In genomic region chr5:138439537-138440225, GRCh38 we compare ENCODE assay signal across 1 cellular context.
A peak's percentile ranks its signal among the peaks of the same experiment; 100 is the strongest.
TF ChIP-seq lines count a peak whose summit lies in the region.

No MANE protein-coding gene starts in this region.

TF ChIP-seq in HEK293, 187 proteins besides CTCF, POLR2A, EP300 and RAD21 (continued from another document):
- TF ChIP-seq KLF17 (tag by site-specific recombination; IDR thresholded peaks at IDR 0.05) = no peak
- TF ChIP-seq ZNF394 (tag by site-specific recombination; IDR thresholded peaks at IDR 0.05; ENCODE audit: borderline replicate concordance) = no peak
- no peak for TF ChIP-seq ZNF433 (tag by site-specific recombination; IDR thresholded peaks at IDR 0.05; ENCODE audit: low read depth)
- no peak for TF ChIP-seq ZNF175 (tag by site-specific recombination; IDR thresholded peaks at IDR 0.05)
- TF ChIP-seq ZNF510 (tag by site-specific recombination; IDR thresholded peaks at IDR 0.05; ENCODE audit: insufficient replicate concordance) = no peak
- no peak for TF ChIP-seq KLF7 (tag by site-specific recombination; IDR thresholded peaks at IDR 0.05; ENCODE audit: borderline replicate concordance)
- TF ChIP-seq ZBTB17 (tag by site-specific recombination; IDR thresholded peaks at IDR 0.05) = peak; percentile 72
- TF ChIP-seq ZSCAN4 (tag by site-specific recombination; IDR thresholded peaks at IDR 0.05) = no peak
- TF ChIP-seq ZNF610 (tag by site-specific recombination; IDR thresholded peaks at IDR 0.05; ENCODE audit: borderline replicate concordance) = no peak
- no peak for TF ChIP-seq ZNF10 (tag by site-specific recombination; IDR thresholded peaks at IDR 0.05)
- TF ChIP-seq ZNF350 (tag by site-specific recombination; IDR thresholded peaks at IDR 0.05) = no peak
